Comparison of ENCODE assay signal across 8 cellular contexts in genomic region chr10:71750124-71750841, GRCh38. TPM values are rescaled to one million over a fixed set of nuclear protein-coding genes. Genes with fewer than 3 reads are reported as not detected.
DNase-seq lines count a peak whose midpoint lies in the region; ATAC-seq and TF ChIP-seq lines count a peak whose summit lies in the region.

No MANE protein-coding gene starts in this region.

- H3K4me3 ChIP-seq in BLaER1 treated with 17β-estradiol and CSF1 and Interleukin-3, amounts not matched to agents 10 nM and 100 nM: peak overlapping the region in 5 of 10 experiments; percentile 36 to 63 (median 41); a peak in 10 of 20 replicates
- no peak overlapping the region for H3K4me3 ChIP-seq in lower lobe of right lung

- peak overlapping the region; percentile 99 for H3K27ac Mint-ChIP-seq in activated T-helper 2 cell treated with anti-CD3 and anti-CD28 coated beads, Interferon-gamma antibody, Interleukin-2, Interleukin-4, amounts not matched to agents 10 μg/mL and 5 μg/mL and 100 μg/mL, durations not matched to agents 14 hours and 24 hours and 36 hours

- H3K36me3 Mint-ChIP-seq in activated T-helper 2 cell treated with anti-CD3 and anti-CD28 coated beads, Interferon-gamma antibody, Interleukin-2, Interleukin-4, amounts not matched to agents 10 μg/mL and 5 μg/mL and 100 μg/mL, durations not matched to agents 14 hours and 24 hours and 36 hours (ENCODE audit: low read depth): peaks cover 71% of the 10 kb centered on the region

- ATAC-seq in lower lobe of right lung (no peak), HG03469 (IDR thresholded peaks at IDR 0.05; ENCODE audit: unreplicated experiment) (no peak), left lobe of liver (no peak), HG02588 (IDR thresholded peaks at IDR 0.05; ENCODE audit: unreplicated experiment) (no peak)

- no peaks in the 10 kb centered on the region for H4K20me1 ChIP-seq in BLaER1 treated with 17β-estradiol and CSF1 and Interleukin-3, amounts not matched to agents 10 nM and 100 nM

- peaks cover 84% of the 10 kb centered on the region for H3K4me1 Mint-ChIP-seq in activated T-helper 2 cell treated with anti-CD3 and anti-CD28 coated beads, Interferon-gamma antibody, Interleukin-2, Interleukin-4, amounts not matched to agents 10 μg/mL and 5 μg/mL and 100 μg/mL, durations not matched to agents 14 hours and 24 hours and 36 hours (ENCODE audit: low read depth)

- H3K27me3 Mint-ChIP-seq in activated T-helper 2 cell treated with anti-CD3 and anti-CD28 coated beads, Interferon-gamma antibody, Interleukin-2, Interleukin-4, amounts not matched to agents 10 μg/mL and 5 μg/mL and 100 μg/mL, durations not matched to agents 14 hours and 24 hours and 36 hours (ENCODE audit: low read depth): no peaks in the 10 kb centered on the region

- peaks cover 0 to 7% (median 0%) of the 10 kb centered on the region in 11 experiments; a peak in 5 of 22 replicates for H3K27me3 ChIP-seq in BLaER1 treated with 17β-estradiol and CSF1 and Interleukin-3, amounts not matched to agents 10 nM and 100 nM
- H3K27me3 ChIP-seq in lower lobe of right lung (ENCODE audit: low read depth): no peaks in the 10 kb centered on the region

- H3K36me3 ChIP-seq in BLaER1 treated with 17β-estradiol and CSF1 and Interleukin-3, amounts not matched to agents 10 nM and 100 nM: peaks cover 0 to 56% (median 28%) of the 10 kb centered on the region in 11 experiments; a peak in 13 of 22 replicates
- H3K36me3 ChIP-seq in lower lobe of right lung: peaks cover 58% of the 10 kb centered on the region

- peak; percentile 86 for DNase-seq in KBM-7
- no peak for DNase-seq in activated T-helper 2 cell treated with anti-CD3 and anti-CD28 coated beads, Interferon-gamma antibody, Interleukin-2, Interleukin-4, amounts not matched to agents 10 μg/mL and 5 μg/mL and 100 μg/mL, durations not matched to agents 14 hours and 24 hours and 36 hours (ENCODE audit: low spot score)
- no peak for DNase-seq in lower lobe of right lung
- no peak for DNase-seq in G401 (ENCODE audit: low spot score)
- no peak for DNase-seq in left lobe of liver (ENCODE audit: low spot score)

- peak overlapping the region; percentile 67 to 94 (median 84); a peak in 21 of 22 replicates for H3K9ac ChIP-seq in BLaER1 treated with 17β-estradiol and CSF1 and Interleukin-3, amounts not matched to agents 10 nM and 100 nM

- no peaks in the 10 kb centered on the region for H3K9me3 Mint-ChIP-seq in activated T-helper 2 cell treated with anti-CD3 and anti-CD28 coated beads, Interferon-gamma antibody, Interleukin-2, Interleukin-4, amounts not matched to agents 10 μg/mL and 5 μg/mL and 100 μg/mL, durations not matched to agents 14 hours and 24 hours and 36 hours

- no peaks in the 10 kb centered on the region for H3K9me3 ChIP-seq in BLaER1 treated with 17β-estradiol and CSF1 and Interleukin-3, amounts not matched to agents 10 nM and 100 nM (replicated peaks in 1 of 11)
- no peaks in the 10 kb centered on the region for H3K9me3 ChIP-seq in lower lobe of right lung

- no peak overlapping the region for H3K4me3 Mint-ChIP-seq in activated T-helper 2 cell treated with anti-CD3 and anti-CD28 coated beads, Interferon-gamma antibody, Interleukin-2, Interleukin-4, amounts not matched to agents 10 μg/mL and 5 μg/mL and 100 μg/mL, durations not matched to agents 14 hours and 24 hours and 36 hours (ENCODE audit: low read depth)

- intact Hi-C loops in activated T-helper 2 cell treated with anti-CD3 and anti-CD28 coated beads, Interferon-gamma antibody, Interleukin-2, Interleukin-4, amounts not matched to agents 10 μg/mL and 5 μg/mL and 100 μg/mL, durations not matched to agents 14 hours and 24 hours and 36 hours (cut with micrococcal nuclease): no loop called here
- intact Hi-C loops in lower lobe of right lung (cut with DNase I): no loop called here

- peak overlapping the region; percentile 86 to 99 (median 95) for H3K4me2 ChIP-seq in BLaER1 treated with 17β-estradiol and CSF1 and Interleukin-3, amounts not matched to agents 10 nM and 100 nM

- H3K4me1 ChIP-seq in BLaER1 treated with 17β-estradiol and CSF1 and Interleukin-3, amounts not matched to agents 10 nM and 100 nM: peaks cover 97 to 100% (median 98%) of the 10 kb centered on the region in 10 experiments
- H3K4me1 ChIP-seq in lower lobe of right lung: peaks cover 93% of the 10 kb centered on the region

- in situ Hi-C loops in KBM-7 (cut with MboI; ENCODE audit: low pct_unique_long_range_greater_than_20kb, low sequenced_read_pairs): no loop called here
- in situ Hi-C loops in G401 (cut with HindIII; ENCODE audit: low sequenced_read_pairs): no loop called here

- H3K27ac ChIP-seq in BLaER1 treated with 17β-estradiol and CSF1 and Interleukin-3, amounts not matched to agents 10 nM and 100 nM: peak overlapping the region; percentile 44 to 100 (median 98); a peak in 21 of 22 replicates
- H3K27ac ChIP-seq in lower lobe of right lung: peak overlapping the region; percentile 80

- no peak for TF ChIP-seq CTCF in lower lobe of right lung (IDR thresholded peaks at IDR 0.05)

RNA-seq across cellular contexts. Expression of gene VSIR, which starts 23.0 kb away (rescaled TPM):
- 56.5 and 61.9 TPM in 2 replicates for total RNA-seq in activated T-helper 2 cell treated with anti-CD3 and anti-CD28 coated beads, Interferon-gamma antibody, Interleukin-2, Interleukin-4, amounts not matched to agents 10 μg/mL and 5 μg/mL and 100 μg/mL, durations not matched to agents 14 hours and 24 hours and 36 hours
- total RNA-seq in lower lobe of right lung (117 TPM), left lobe of liver (7.0 TPM)
- 1.2 and 1.5 TPM in 2 replicates for total RNA-seq in G401 (2014; rRNA removed; shearing (Covaris generic))

RNA-seq across cellular contexts. Expression of gene C10orf105, which starts 30.7 kb away (rescaled TPM):
- total RNA-seq in activated T-helper 2 cell treated with anti-CD3 and anti-CD28 coated beads, Interferon-gamma antibody, Interleukin-2, Interleukin-4, amounts not matched to agents 10 μg/mL and 5 μg/mL and 100 μg/mL, durations not matched to agents 14 hours and 24 hours and 36 hours: 0.11 and 0.18 TPM in 2 replicates
- total RNA-seq in lower lobe of right lung: 0.32 TPM
- not detected in 2 replicates for total RNA-seq in G401 (2014; rRNA removed; shearing (Covaris generic))
- total RNA-seq in left lobe of liver: not detected
